27 cellular contexts compared by ENCODE assay signal in the genomic region with DNA sequence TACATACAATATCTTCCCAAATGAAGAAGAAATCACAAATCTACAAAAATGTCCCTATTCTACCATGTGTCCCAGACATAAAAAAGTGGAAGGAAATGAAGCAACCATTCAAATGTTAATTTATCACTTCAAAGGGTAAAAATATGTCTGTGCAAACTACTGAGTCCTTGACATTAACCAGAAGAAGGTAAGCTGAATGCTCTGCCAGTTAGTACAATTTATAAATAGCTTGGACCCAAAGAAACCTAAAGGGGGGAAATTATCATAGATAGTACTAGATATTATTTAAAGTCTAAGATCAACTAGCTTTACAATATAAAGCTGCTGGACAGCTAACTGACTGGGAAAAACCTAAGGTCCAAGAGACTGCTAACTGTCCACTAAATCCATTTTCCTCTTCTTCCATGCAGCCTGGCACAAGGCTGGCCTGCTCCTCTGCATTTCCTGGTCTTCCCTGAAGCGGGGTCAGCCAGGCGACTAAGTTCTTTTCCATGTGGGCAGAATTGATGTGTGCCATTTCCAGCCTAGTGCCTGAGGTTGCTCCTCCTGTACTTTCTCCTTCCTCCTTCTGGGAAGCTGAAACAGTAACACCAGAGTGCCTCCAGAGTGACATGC.
"Had no signal": no experiment of that assay in that cellular context is flagged by ENCODE, and none has a peak within 500 bp of the region (broad histone marks: within the 10 kb centered on the region; RNA-seq: fewer than 3 reads in every experiment).

No MANE protein-coding gene starts in this region.

- H3K36me3 Mint-ChIP-seq: memory B cell; natural killer cell; stimulated activated effector memory CD8-positive, alpha-beta T cell treated with anti-CD3 and anti-CD28 coated beads, Interleukin-12 subunit alpha, Interleukin-12 subunit beta, amount 100 ng/mL, for 72 hours had no signal

- H3K4me3 ChIP-seq: colonic mucosa, gastrocnemius medialis, heart right ventricle, lung, pancreas, sigmoid colon, testis, tibial nerve, upper lobe of right lung, uterus had no signal

- H3K4me1 Mint-ChIP-seq: memory B cell; natural killer cell; stimulated activated effector memory CD8-positive, alpha-beta T cell treated with anti-CD3 and anti-CD28 coated beads, Interleukin-12 subunit alpha, Interleukin-12 subunit beta, amount 100 ng/mL, for 72 hours had no signal

- H3K9me3 Mint-ChIP-seq: dendritic cell treated with granulocyte-macrophage colony-stimulating factor and Interleukin-4, amounts not matched to agents 40 ng/mL and 50 ng/mL, for 4 days; endodermal cell; memory B cell; natural killer cell; neural crest cell; stimulated activated effector memory CD8-positive, alpha-beta T cell treated with anti-CD3 and anti-CD28 coated beads, Interleukin-12 subunit alpha, Interleukin-12 subunit beta, amount 100 ng/mL, for 72 hours had no signal

- DNase-seq: colonic mucosa; effector CD8-positive, alpha-beta T cell; endodermal cell; foreskin fibroblast; gastrocnemius medialis; heart right ventricle; hippocampal formation; left cardiac atrium; natural killer cell; pancreas; sigmoid colon; stimulated activated CD4-positive, alpha-beta T cell treated with anti-CD3 and anti-CD28 coated beads, Interleukin-2, amount 100 ng/mL, for 24 hours; stimulated activated CD4-positive, alpha-beta T cell treated with anti-CD3 and anti-CD28 coated beads, Interleukin-4, amount 100 ng/mL, for 24 hours; stimulated activated naive CD4-positive, alpha-beta T cell treated with Interleukin-2 at 50 U/mL for 16 hours; substantia nigra; testis; upper lobe of right lung; uterus had no signal

- H3K27ac Mint-ChIP-seq: dendritic cell treated with granulocyte-macrophage colony-stimulating factor and Interleukin-4, amounts not matched to agents 40 ng/mL and 50 ng/mL, for 4 days; endodermal cell; memory B cell; natural killer cell; stimulated activated effector memory CD8-positive, alpha-beta T cell treated with anti-CD3 and anti-CD28 coated beads, Interleukin-12 subunit alpha, Interleukin-12 subunit beta, amount 100 ng/mL, for 72 hours had no signal

- ATAC-seq: esophagus mucosa; gastrocnemius medialis; left cardiac atrium; natural killer cell; pancreas; stimulated activated effector memory CD8-positive, alpha-beta T cell treated with anti-CD3 and anti-CD28 coated beads, Interleukin-12 subunit alpha, Interleukin-12 subunit beta, amount 100 ng/mL, for 72 hours; upper lobe of right lung had no signal

- H3K27ac ChIP-seq: colonic mucosa, epithelial cell of prostate, gastrocnemius medialis, heart right ventricle, neutrophil, pancreas, sigmoid colon, testis, tibial nerve, upper lobe of right lung, uterus had no signal

- H3K27me3 Mint-ChIP-seq: dendritic cell treated with granulocyte-macrophage colony-stimulating factor and Interleukin-4, amounts not matched to agents 40 ng/mL and 50 ng/mL, for 4 days; memory B cell had no signal

- H3K4me1 ChIP-seq: colonic mucosa, gastrocnemius medialis, pancreas, sigmoid colon, tibial nerve, upper lobe of right lung, uterus had no signal

- H3K36me3 ChIP-seq: colonic mucosa, gastrocnemius medialis, heart right ventricle, neutrophil, pancreas, sigmoid colon, tibial nerve, upper lobe of right lung, uterus had no signal

- H3K4me3 Mint-ChIP-seq: dendritic cell treated with granulocyte-macrophage colony-stimulating factor and Interleukin-4, amounts not matched to agents 40 ng/mL and 50 ng/mL, for 4 days; endodermal cell; memory B cell; natural killer cell; neural crest cell; stimulated activated effector memory CD8-positive, alpha-beta T cell treated with anti-CD3 and anti-CD28 coated beads, Interleukin-12 subunit alpha, Interleukin-12 subunit beta, amount 100 ng/mL, for 72 hours had no signal

- H3K27me3 ChIP-seq: colonic mucosa, gastrocnemius medialis, heart right ventricle, neutrophil, pancreas, sigmoid colon, testis, tibial nerve, upper lobe of right lung, uterus had no signal

- H3K9me3 ChIP-seq: colonic mucosa, gastrocnemius medialis, heart right ventricle, neutrophil, pancreas, sigmoid colon, testis, tibial nerve, upper lobe of right lung, uterus had no signal
